Comparison of ENCODE assay signal across 15 cellular contexts in the genomic region with DNA sequence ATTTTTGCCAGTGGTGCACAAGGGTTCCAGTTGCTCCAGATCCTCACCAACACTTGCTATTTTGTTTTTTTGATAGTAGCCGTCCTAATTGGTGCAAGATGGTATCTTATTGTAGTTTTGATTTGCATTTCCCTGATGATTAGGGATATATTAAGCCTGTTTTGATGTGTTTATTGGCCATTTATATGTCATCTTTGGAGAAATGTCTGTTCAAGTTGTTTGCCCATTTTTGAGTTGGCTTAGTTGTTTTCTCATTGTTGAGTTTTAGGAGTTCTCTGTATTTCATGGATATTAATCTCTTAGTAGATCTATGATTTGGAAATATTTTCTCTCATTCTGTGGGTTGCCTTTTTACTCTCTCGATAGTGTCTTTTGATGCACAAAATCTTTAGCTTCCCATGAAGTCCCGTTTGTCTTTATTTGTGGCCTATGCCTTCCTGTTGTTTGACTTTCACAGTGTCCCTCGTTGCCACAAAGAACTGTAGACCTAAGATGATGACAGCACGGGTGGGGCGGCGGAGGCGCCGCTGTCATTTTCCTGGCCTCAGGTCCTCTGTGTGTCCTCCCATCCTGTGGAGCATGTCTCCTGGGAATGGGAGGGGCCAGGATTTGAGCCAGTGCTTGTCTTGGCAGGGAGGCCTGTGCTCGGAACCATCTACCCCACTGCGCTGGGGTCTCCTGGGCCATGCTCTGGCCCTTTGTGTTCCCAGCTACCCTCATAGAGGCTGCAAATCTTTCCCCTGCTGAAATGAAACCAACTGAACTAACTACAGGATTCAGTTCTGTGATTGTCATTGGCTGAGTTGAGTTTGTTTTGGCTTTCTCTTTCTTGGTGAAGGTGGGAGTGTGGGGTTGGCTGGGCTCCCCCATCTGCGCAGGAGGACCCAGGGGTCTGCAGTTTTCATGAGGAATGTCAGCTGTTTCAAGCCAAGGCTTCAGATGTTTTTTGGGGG. TPM values are rescaled to one million over a fixed set of nuclear protein-coding genes. Genes with fewer than 3 reads are reported as not detected.
DNase-seq lines count a peak whose midpoint lies in the region; ATAC-seq and TF ChIP-seq lines count a peak whose summit lies in the region.
"Had no signal": no experiment of that assay in that cellular context is flagged by ENCODE, and none has a peak within 500 bp of the region (broad histone marks: within the 10 kb centered on the region; RNA-seq: fewer than 3 reads in every experiment).

No MANE protein-coding gene starts in this region.

- ATAC-seq in Right ventricle myocardium superior (ENCODE audit: poor library complexity), result peak; percentile 84
- ATAC-seq: GM12878, left lung had no signal

- intact Hi-C loops in Right ventricle myocardium superior (cut with DNase I), result no loop called here

- peak overlapping the region; percentile 57 for H3K9ac ChIP-seq in adipocyte (ENCODE audit: low read length)

- TF ChIP-seq CTCF in nephron (IDR thresholded peaks at IDR 0.05; ENCODE audit: unreplicated experiment in 3 of 3), result no peak
- TF ChIP-seq CTCF in type B pancreatic cell (conservative IDR thresholded peaks at IDR 0.05), result no peak

- H3K27ac Mint-ChIP-seq in nephron (peak overlapping the region; percentile 88 to 97 (median 91)), type B pancreatic cell (peak overlapping the region; percentile 75)
- H3K27ac Mint-ChIP-seq: activated T-cell treated with anti-CD3 and anti-CD28 coated beads, Interleukin-2, amount 50 U/mL, for 24 hours; CD14-positive monocyte had no signal

- H3K4me3 Mint-ChIP-seq in nephron (peak overlapping the region in 1 of 3 experiments; percentile 41), type B pancreatic cell (peak overlapping the region; percentile 14)
- H3K4me3 Mint-ChIP-seq: activated T-cell treated with anti-CD3 and anti-CD28 coated beads, Interleukin-2, amount 50 U/mL, for 24 hours; CD14-positive monocyte had no signal

- no peaks in the 10 kb centered on the region for H3K27me3 ChIP-seq in adipocyte (replicated peaks; ENCODE audit: control insufficient read depth, insufficient read depth, low read length)
- H3K27me3 ChIP-seq: left lung had no signal

- H3K4me1 ChIP-seq in adipocyte (ENCODE audit: control insufficient read depth, insufficient read depth, low read length), result peaks cover 29% of the 10 kb centered on the region

- no peak for DNase-seq in adipocyte (ENCODE audit: low read depth)
- peak; percentile 88 for DNase-seq in Right ventricle myocardium superior
- DNase-seq in type B pancreatic cell (ENCODE audit: extremely low spot score, unreplicated experiment), result no peak
- no peak for DNase-seq in DMS79 treated with DMSO at 0.1 percent for 48 hours (lab: John Stamatoyannopoulos, UW)
- DNase-seq in NAMALWA (ENCODE audit: low spot score), result no peak
- DNase-seq in pons (ENCODE audit: low spot score), result no peak
- DNase-seq: activated CD4-positive, alpha-beta T cell treated with anti-CD3 and anti-CD28 coated beads for 1 hour; activated T-cell treated with anti-CD3 and anti-CD28 coated beads, Interleukin-2, amount 50 U/mL, for 24 hours; cortex of kidney; NCI-H187 treated with DMSO at 0.1 percent for 48 hours; NCI-H69 had no signal

- H3K27me3 Mint-ChIP-seq in nephron (ENCODE audit: low read depth) (no peaks in the 10 kb centered on the region), type B pancreatic cell (no peaks in the 10 kb centered on the region)
- H3K27me3 Mint-ChIP-seq: activated T-cell treated with anti-CD3 and anti-CD28 coated beads, Interleukin-2, amount 50 U/mL, for 24 hours had no signal

- peaks cover 7% of the 10 kb centered on the region for H3K9me3 ChIP-seq in adipocyte (ENCODE audit: control insufficient read depth, low read length)
- H3K9me3 ChIP-seq: left lung had no signal

- peak overlapping the region; percentile 55 for H3K4me3 ChIP-seq in adipocyte (ENCODE audit: low read length)
- H3K4me3 ChIP-seq: GM12878, left lung had no signal

- peaks cover 42% of the 10 kb centered on the region for H3K4me1 Mint-ChIP-seq in nephron
- peaks cover 41% of the 10 kb centered on the region for H3K4me1 Mint-ChIP-seq in type B pancreatic cell (ENCODE audit: unreplicated experiment)
- H3K4me1 Mint-ChIP-seq: CD14-positive monocyte had no signal

- H3K9me3 Mint-ChIP-seq in nephron (peaks cover 10% of the 10 kb centered on the region), type B pancreatic cell (no peaks in the 10 kb centered on the region)
- H3K9me3 Mint-ChIP-seq: activated T-cell treated with anti-CD3 and anti-CD28 coated beads, Interleukin-2, amount 50 U/mL, for 24 hours had no signal

- peaks cover 42% of the 10 kb centered on the region for H3K36me3 Mint-ChIP-seq in nephron (ENCODE audit: low read depth)
- H3K36me3 Mint-ChIP-seq in type B pancreatic cell, result peaks cover 13% of the 10 kb centered on the region
- H3K36me3 Mint-ChIP-seq: CD14-positive monocyte had no signal

- H3K36me3 ChIP-seq in adipocyte (ENCODE audit: control insufficient read depth, insufficient read depth, low read length, severe bottlenecking), result no peaks in the 10 kb centered on the region
- H3K36me3 ChIP-seq: left lung had no signal

RNA-seq across cellular contexts. Expression of gene LRP5, which starts 33.7 kb away (rescaled TPM):
- total RNA-seq in Right ventricle myocardium superior (49.8 TPM), type B pancreatic cell (ENCODE audit: low replicate concordance) (64.9 and 65.0 TPM in 2 replicates)
